Comparison of ENCODE assay signal across 18 cellular contexts in genomic region chr6:45899683-45899946, GRCh38.
A peak's percentile ranks its signal among the peaks of the same experiment; 100 is the strongest.
DNase-seq lines count a peak whose midpoint lies in the region; ATAC-seq, FAIRE-seq and TF ChIP-seq lines count a peak whose summit lies in the region.
"Had no signal": no experiment of that assay in that cellular context is flagged by ENCODE, and none has a peak within 500 bp of the region (broad histone marks: within the 10 kb centered on the region; RNA-seq: fewer than 3 reads in every experiment).

No MANE protein-coding gene starts in this region.

- H3K27ac Mint-ChIP-seq in neural progenitor cell = no peak overlapping the region

- H4K20me1 ChIP-seq in H1 (replicated peaks in 1 of 2; ENCODE audit: control insufficient read depth in 1 of 2, insufficient read depth in 2 of 2, low read length in 2 of 2) (no peaks in the 10 kb centered on the region), neural progenitor cell (ENCODE audit: low read depth) (no peaks in the 10 kb centered on the region)
- H4K20me1 ChIP-seq: BLaER1 had no signal

- FAIRE-seq in H1 (lab: Jason Lieb, UNC) = no peak
- FAIRE-seq: GM12878, H54 had no signal

- POLR2A ChIA-PET in H1 (lab: Charles Lee; ENCODE audit: partially characterized antibody) = no interaction called here

- H2BK20ac ChIP-seq in H1 (ENCODE audit: low read length) = no peak overlapping the region; the same call in 1 of the 2 replicates

- H3K9me3 ChIP-seq in left ventricle myocardium inferior (replicated peaks) (no peaks in the 10 kb centered on the region), heart left ventricle (no peaks in the 10 kb centered on the region), H1 (ENCODE audit: insufficient read depth in 2 of 2, low read depth in 1 of 2, low read length in 1 of 2) (no peaks in the 10 kb centered on the region), neural progenitor cell (ENCODE audit: low read depth) (no peaks in the 10 kb centered on the region)
- H3K9me3 ChIP-seq: BLaER1, Caco-2 had no signal

- H3K27me3 Mint-ChIP-seq in neural progenitor cell (ENCODE audit: insufficient read depth, low read depth) = peaks cover 3% of the 10 kb centered on the region

- TF ChIP-seq RAD21 in H1 (IDR thresholded peaks at IDR 0.05 in 1 of 2, conservative IDR thresholded peaks at IDR 0.05 in 1 of 2; ENCODE audit: low read depth in 2 of 2, low read length in 2 of 2) = no peak

- no peak for TF ChIP-seq EP300 in H1 (IDR thresholded peaks at IDR 0.05; ENCODE audit: borderline replicate concordance in 1 of 2, low read depth in 2 of 2, low read length in 2 of 2)

- CTCF ChIA-PET in H1 (lab: Charles Lee; ENCODE audit: partially characterized antibody) = interaction anchor here (1.1 to 1.2 kb wide), 2 partner anchors 15 to 23 kb away, joined by 4 to 5 read pairs; no protein-coding TSS in a partner anchor

- H3K23me2 ChIP-seq in H1 (ENCODE audit: low read depth, low read length) = no peaks in the 10 kb centered on the region

- H3K36me3 ChIP-seq in left ventricle myocardium inferior (peaks cover 32% of the 10 kb centered on the region), heart left ventricle (peaks cover 0 to 56% (median 15%) of the 10 kb centered on the region in 9 donors), H1 (ENCODE audit: control insufficient read depth in 2 of 4, insufficient read depth in 4 of 4, low read length in 3 of 4) (no peaks in the 10 kb centered on the region), neural progenitor cell (no peaks in the 10 kb centered on the region)
- H3K36me3 ChIP-seq: BLaER1 had no signal

- no peaks in the 10 kb centered on the region for H3K79me1 ChIP-seq in H1 (ENCODE audit: low read depth, low read length)

- no peak overlapping the region for H4K5ac ChIP-seq in H1 (ENCODE audit: insufficient read length, low read depth, low read length)

- H3K27ac ChIP-seq in left ventricle myocardium inferior (replicated peaks) = peak overlapping the region; percentile 30
- peak overlapping the region in 3 of 12 donors; percentile 4 to 17 (median 10) for H3K27ac ChIP-seq in heart left ventricle
- H3K27ac ChIP-seq in H1 (ENCODE audit: low read depth, low read length) = no peak overlapping the region
- H3K27ac ChIP-seq in neural progenitor cell = no peak overlapping the region
- H3K27ac ChIP-seq: BLaER1, HL-60 had no signal

- no peak overlapping the region for H3K4me3 Mint-ChIP-seq in neural progenitor cell
- H3K4me3 Mint-ChIP-seq: CD8-positive, alpha-beta memory T cell had no signal

- peak overlapping the region; percentile 11 for H4K91ac ChIP-seq in H1 (replicated peaks; ENCODE audit: insufficient read length, low read length)

- H3K79me2 ChIP-seq in H1 (ENCODE audit: control insufficient read depth in 1 of 2, insufficient read depth in 2 of 2, low read length in 2 of 2) (no peaks in the 10 kb centered on the region), neural progenitor cell (ENCODE audit: low read depth) (no peaks in the 10 kb centered on the region)

- H2AFZ ChIP-seq in H1 (ENCODE audit: low read length) = no peak overlapping the region
- H2AFZ ChIP-seq in neural progenitor cell (replicated peaks) = peak overlapping the region; percentile 70

- H2BK12ac ChIP-seq in H1 (ENCODE audit: low read depth, low read length) = no peak overlapping the region

- no peak overlapping the region for H3K9ac ChIP-seq in H1 (replicated peaks in 1 of 4; ENCODE audit: extremely low read depth in 1 of 4, low read depth in 3 of 4, low read length in 3 of 4)
- H3K9ac ChIP-seq in neural progenitor cell = no peak overlapping the region
- H3K9ac ChIP-seq: BLaER1 had no signal

- no peak overlapping the region for H3K23ac ChIP-seq in H1 (ENCODE audit: insufficient read length)

- DNase-seq in left ventricle myocardium inferior = no peak
- DNase-seq in heart left ventricle = no peak
- DNase-seq in H1 (ENCODE audit: low read depth in 1 of 2, low spot score in 2 of 2) = no peak
- no peak for DNase-seq in neural progenitor cell (ENCODE audit: low spot score)
- DNase-seq in activated naive CD4-positive, alpha-beta T cell treated with Interleukin-2 at 50 U/mL for 16 hours = no peak
- no peak for DNase-seq in NCI-H2081 (lab: John Stamatoyannopoulos, UW)
- DNase-seq in DMS53 (lab: John Stamatoyannopoulos, UW) = no peak
- DNase-seq: 8988T; AML-193; Caco-2; CD8-positive, alpha-beta memory T cell; IMR-90; KBM-7 had no signal

- no peak overlapping the region for H3K4ac ChIP-seq in H1 (replicated peaks; ENCODE audit: insufficient read length, low read depth, low read length)

- H3K4me3 ChIP-seq in left ventricle myocardium inferior (no peak overlapping the region), heart left ventricle (no peak overlapping the region), H1 (ENCODE audit: extremely low read depth in 1 of 4, insufficient read depth in 2 of 4, low read depth in 3 of 4, low read length in 4 of 4) (no peak overlapping the region), neural progenitor cell (no peak overlapping the region)
- H3K4me3 ChIP-seq: BLaER1, GM12878 had no signal

- H3K9me3 Mint-ChIP-seq in neural progenitor cell = no peaks in the 10 kb centered on the region
- H3K9me3 Mint-ChIP-seq: CD8-positive, alpha-beta memory T cell had no signal

- no peak overlapping the region for H4K8ac ChIP-seq in H1 (ENCODE audit: extremely low read depth, insufficient read depth, low read length)

- H3K4me1 Mint-ChIP-seq in neural progenitor cell = peaks cover 19% of the 10 kb centered on the region

- H3K4me2 ChIP-seq in H1 (ENCODE audit: insufficient read depth in 1 of 2, low read depth in 2 of 2, low read length in 2 of 2) = no peak overlapping the region
- H3K4me2 ChIP-seq in neural progenitor cell = no peak overlapping the region
- H3K4me2 ChIP-seq: BLaER1 had no signal

- peaks cover 12% of the 10 kb centered on the region for H3F3A ChIP-seq in neural progenitor cell (ENCODE audit: low read depth)

- no peak overlapping the region for H2BK15ac ChIP-seq in H1 (ENCODE audit: low read length)

- H3K4me1 ChIP-seq in left ventricle myocardium inferior (peaks cover 74% of the 10 kb centered on the region), heart left ventricle (peaks cover 0 to 58% (median 15%) of the 10 kb centered on the region in 12 donors), H1 (replicated peaks in 1 of 4; ENCODE audit: control insufficient read depth in 3 of 4, insufficient read depth in 4 of 4, low read length in 3 of 4) (peaks cover 2 to 19% (median 11%) of the 10 kb centered on the region in 4 experiments; a peak in 5 of 7 replicates), neural progenitor cell (peaks cover 29% of the 10 kb centered on the region)
- H3K4me1 ChIP-seq: Caco-2 had no signal

- no peak for TF ChIP-seq CTCF in left ventricle myocardium inferior (IDR thresholded peaks at IDR 0.05; ENCODE audit: borderline replicate concordance)
- TF ChIP-seq CTCF in heart left ventricle (IDR thresholded peaks at IDR 0.05) = no peak
- TF ChIP-seq CTCF in H1 (IDR thresholded peaks at IDR 0.05; ENCODE audit: control extremely low read depth in 1 of 3, insufficient read depth in 1 of 3, low read depth in 1 of 3, low read length in 3 of 3) = no peak
- TF ChIP-seq CTCF in neural progenitor cell (IDR thresholded peaks at IDR 0.05) = no peak

- no peaks in the 10 kb centered on the region for H3K36me3 Mint-ChIP-seq in neural progenitor cell

- no peak overlapping the region for H2BK5ac ChIP-seq in H1 (ENCODE audit: low read depth, low read length)

- H3K18ac ChIP-seq in H1 (ENCODE audit: extremely low read depth, low read length) = no peak overlapping the region

- H3K27me3 ChIP-seq in left ventricle myocardium inferior (ENCODE audit: low read depth) (no peaks in the 10 kb centered on the region), heart left ventricle (no peaks in the 10 kb centered on the region), H1 (replicated peaks in 1 of 4; ENCODE audit: control insufficient read depth in 3 of 4, extremely low read depth in 1 of 4, insufficient read depth in 3 of 4, low read length in 3 of 4) (no peaks in the 10 kb centered on the region; a peak in 3 of 7 replicates), neural progenitor cell (peaks cover 29% of the 10 kb centered on the region)
- H3K27me3 ChIP-seq: BLaER1 had no signal

- H2AK5ac ChIP-seq in H1 (ENCODE audit: low read depth, low read length) = no peak overlapping the region

- intact Hi-C loops in left ventricle myocardium inferior (cut with micrococcal nuclease) = no loop called here
- intact Hi-C loops in heart left ventricle (cut with DNase I) = no loop called here

- H3K14ac ChIP-seq in H1 (ENCODE audit: insufficient read length) = no peak overlapping the region

- no peak overlapping the region for H3K56ac ChIP-seq in H1 (replicated peaks; ENCODE audit: insufficient read length, low read depth, low read length)

- no peak for TF ChIP-seq POLR2A in heart left ventricle (IDR thresholded peaks at IDR 0.05)
- TF ChIP-seq POLR2A in H1 (IDR thresholded peaks at IDR 0.05; ENCODE audit: control extremely low read depth in 1 of 2, low read depth in 2 of 2, low read length in 2 of 2) = no peak

- no peak overlapping the region for H2BK120ac ChIP-seq in H1 (replicated peaks; ENCODE audit: low read depth, low read length)

- 66 to 73% (median 69%) methylated on average over 4 of the region's 4 CpGs for WGBS in heart left ventricle, 4 donors
- WGBS in H1 (ENCODE audit: extremely low coverage in 1 of 2, insufficient coverage in 1 of 2, insufficient read length in 1 of 2, insufficient replicate concordance in 2 of 2, low coverage in 1 of 2, low lambda C conversion rate in 2 of 2, missing lambda C conversion rate in 1 of 2), 2 experiments = 90% methylated on average over 4 of the region's 4 CpGs; no CpG with 5 or more reads in 1 of the 2 experiments

- ATAC-seq in heart left ventricle = no peak
- ATAC-seq: GM12878, HCT116 had no signal

TF ChIP-seq in H1, 55 proteins besides CTCF, POLR2A, EP300 and RAD21:
- TF ChIP-seq TAF1 (IDR thresholded peaks at IDR 0.05; ENCODE audit: low read depth, low read length) = no peak
